14 cellular contexts compared by ENCODE assay signal in the genomic region with DNA sequence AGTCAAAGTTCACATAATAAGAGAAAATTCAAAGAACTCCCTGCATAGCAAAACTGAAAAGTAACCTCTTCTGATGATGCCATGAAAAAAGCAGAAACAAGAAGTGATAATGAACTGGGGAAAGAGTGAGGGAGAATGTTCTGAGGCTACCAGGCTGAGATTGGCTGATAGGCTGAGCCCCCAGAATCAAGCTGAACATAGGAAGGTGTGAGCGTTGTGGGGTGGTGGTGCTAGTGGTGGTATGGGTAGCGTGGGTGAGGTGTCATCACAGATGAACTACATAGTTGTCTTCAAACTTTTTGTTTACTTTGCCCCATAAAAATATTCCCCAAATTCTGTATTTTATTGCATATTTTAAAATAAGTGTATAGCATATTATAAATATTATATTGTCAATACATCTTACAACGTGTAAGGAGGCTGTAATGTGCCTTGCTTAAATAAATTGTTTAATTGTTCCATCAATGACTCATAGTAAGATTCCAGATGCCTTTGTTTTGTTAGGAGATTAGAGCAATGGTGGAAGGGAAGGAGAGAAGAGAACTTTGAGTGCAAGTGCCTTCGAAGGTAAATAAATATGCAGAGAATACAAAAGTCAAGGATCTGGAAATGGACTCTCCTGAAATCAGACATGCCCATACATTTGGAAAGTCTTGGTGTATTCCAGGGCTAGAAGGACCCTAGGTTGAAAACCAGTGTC.
"Had no signal": no experiment of that assay in that cellular context is flagged by ENCODE, and none has a peak within 500 bp of the region (broad histone marks: within the 10 kb centered on the region; RNA-seq: fewer than 3 reads in every experiment).

No MANE protein-coding gene starts in this region.

- DNase-seq: activated B cell treated with CpG ODN at 0.5 μM for 24 hours; activated CD4-positive, alpha-beta T cell treated with anti-CD3 and anti-CD28 coated beads, Interleukin-2, amount 10 ng/mL, durations not matched to agents 24 days and 14 days; activated naive CD4-positive, alpha-beta T cell treated with anti-CD3 and anti-CD28 coated beads, Interleukin-2, amount 50 U/mL, for 16 hours; amygdala; mucosa of descending colon; occipital lobe; sigmoid colon; stimulated activated CD4-positive, alpha-beta T cell treated with anti-CD3 and anti-CD28 coated beads, Interleukin-2, amount 100 ng/mL, for 24 hours; T-helper 17 cell; thyroid gland had no signal

- H3K27me3 Mint-ChIP-seq: T-helper 17 cell had no signal

- ATAC-seq: esophagus mucosa, mucosa of descending colon, T-helper 17 cell had no signal

- H3K4me1 Mint-ChIP-seq: activated B cell treated with CpG ODN at 0.5 μM for 24 hours, nephron, T-helper 17 cell had no signal

- H3K36me3 ChIP-seq: sigmoid colon, thyroid gland, vagina had no signal

- H3K27me3 ChIP-seq: sigmoid colon, thyroid gland, vagina had no signal

- H3K4me3 Mint-ChIP-seq: activated B cell treated with CpG ODN at 0.5 μM for 24 hours; activated CD4-positive, alpha-beta T cell treated with anti-CD3 and anti-CD28 coated beads, Interleukin-2, amount 10 ng/mL, durations not matched to agents 24 days and 14 days; activated T-helper 1 cell treated with anti-CD3 and anti-CD28 coated beads, Interleukin-12 subunit alpha, Interleukin-12 subunit beta, Interleukin-2, Interleukin-4 antibody, amounts not matched to agents 30 ng/mL and 10 ng/mL and 1 ng/mL, durations not matched to agents 14 hours and 24 hours and 36 hours; nephron; T-helper 17 cell had no signal

- H3K4me3 ChIP-seq: mucosa of descending colon, sigmoid colon, thyroid gland, vagina had no signal

- H3K4me1 ChIP-seq: sigmoid colon, thyroid gland, vagina had no signal

- H3K9me3 ChIP-seq: sigmoid colon, thyroid gland, vagina had no signal

- H3K27ac ChIP-seq: sigmoid colon, thyroid gland, vagina had no signal

- H3K27ac Mint-ChIP-seq: activated B cell treated with CpG ODN at 0.5 μM for 24 hours; activated CD4-positive, alpha-beta T cell treated with anti-CD3 and anti-CD28 coated beads, Interleukin-2, amount 10 ng/mL, durations not matched to agents 24 days and 14 days; activated T-helper 1 cell treated with anti-CD3 and anti-CD28 coated beads, Interleukin-12 subunit alpha, Interleukin-12 subunit beta, Interleukin-2, Interleukin-4 antibody, amounts not matched to agents 30 ng/mL and 10 ng/mL and 1 ng/mL, durations not matched to agents 14 hours and 24 hours and 36 hours; nephron; T-helper 17 cell had no signal
